ENCODE assay signal across 9 cellular contexts in genomic region chr2:70767094-70767698, GRCh38.
DNase-seq lines count a peak whose midpoint lies in the region; ATAC-seq lines count a peak whose summit lies in the region.
"Had no signal": no experiment of that assay in that cellular context is flagged by ENCODE, and none has a peak within 500 bp of the region (broad histone marks: within the 10 kb centered on the region; RNA-seq: fewer than 3 reads in every experiment).

No MANE protein-coding gene starts in this region.

- peak overlapping the region; percentile 75 for H3K4me3 Mint-ChIP-seq in central memory CD8-positive, alpha-beta T cell

- H3K27ac ChIP-seq in muscle layer of colon (ENCODE audit: low read depth, low read length): no peak overlapping the region

- H3K4me3 ChIP-seq in muscle layer of colon (ENCODE audit: low read depth in 1 of 2, low read length in 2 of 2): peak overlapping the region; percentile 25 to 47

- peaks cover 3% of the 10 kb centered on the region for H3K36me3 Mint-ChIP-seq in central memory CD8-positive, alpha-beta T cell (ENCODE audit: insufficient read depth)

- H3K9me3 ChIP-seq in muscle layer of colon (ENCODE audit: low read length): no peaks in the 10 kb centered on the region

- H3K27me3 Mint-ChIP-seq in central memory CD8-positive, alpha-beta T cell: peaks cover 89% of the 10 kb centered on the region

- H3K36me3 ChIP-seq in muscle layer of colon (ENCODE audit: insufficient read depth, low read length): no peaks in the 10 kb centered on the region

- peak; percentile 15 for ATAC-seq in central memory CD8-positive, alpha-beta T cell (replicated peaks; ENCODE audit: extremely low read depth, poor library complexity, severe bottlenecking)
- ATAC-seq in HG03469 (IDR thresholded peaks at IDR 0.05; ENCODE audit: unreplicated experiment) (no peak), HG02970 (IDR thresholded peaks at IDR 0.05; ENCODE audit: low FRiP score, unreplicated experiment) (no peak)
- ATAC-seq: left colon had no signal

- H3K27me3 ChIP-seq in muscle layer of colon (ENCODE audit: control insufficient read depth in 1 of 2, insufficient read depth in 2 of 2, low read length in 2 of 2): peaks cover 18 to 21% of the 10 kb centered on the region in 2 donors

- no peaks in the 10 kb centered on the region for H3K9me3 Mint-ChIP-seq in central memory CD8-positive, alpha-beta T cell

- no peak overlapping the region for H3K27ac Mint-ChIP-seq in central memory CD8-positive, alpha-beta T cell (ENCODE audit: low read depth)

- no peak overlapping the region for H3K9ac ChIP-seq in muscle layer of colon (ENCODE audit: low read length)

- DNase-seq in NCI-H1436 (lab: John Stamatoyannopoulos, UW) (peak; percentile 69), NCI-H1436 treated with DMSO at 0.1 percent for 48 hours (lab: John Stamatoyannopoulos, UW) (no peak), NCI-H69 (lab: John Stamatoyannopoulos, UW) (peak; percentile 79)
- DNase-seq in central memory CD8-positive, alpha-beta T cell (ENCODE audit: low spot score in 2 of 2): no peak
- no peak for DNase-seq in activated CD4-positive, CD25-positive, alpha-beta regulatory T cell treated with anti-CD3 and anti-CD28 coated beads, Interleukin-2, amount 50 U/mL, for 72 hours

- peaks cover 21% of the 10 kb centered on the region for H3K4me1 Mint-ChIP-seq in central memory CD8-positive, alpha-beta T cell

- peaks cover 8% of the 10 kb centered on the region for H3K4me1 ChIP-seq in muscle layer of colon (ENCODE audit: insufficient read depth, low read length)

Comparison
In these comparisons a context has a peak if more than half of its experiments do, and no peak if none do; other contexts are left out.
1. DNase-seq: peak in NCI-H1436 (single experiment) and NCI-H69 (single experiment); none in NCI-H1436 treated with DMSO at 0.1 percent for 48 hours (single experiment), central memory CD8-positive, alpha-beta T cell (0 of 2) and activated CD4-positive, CD25-positive, alpha-beta regulatory T cell treated with anti-CD3 and anti-CD28 coated beads, Interleukin-2, amount 50 U/mL, for 72 hours (single experiment).